ENCODE assay signal across 8 cellular contexts in the genomic region with DNA sequence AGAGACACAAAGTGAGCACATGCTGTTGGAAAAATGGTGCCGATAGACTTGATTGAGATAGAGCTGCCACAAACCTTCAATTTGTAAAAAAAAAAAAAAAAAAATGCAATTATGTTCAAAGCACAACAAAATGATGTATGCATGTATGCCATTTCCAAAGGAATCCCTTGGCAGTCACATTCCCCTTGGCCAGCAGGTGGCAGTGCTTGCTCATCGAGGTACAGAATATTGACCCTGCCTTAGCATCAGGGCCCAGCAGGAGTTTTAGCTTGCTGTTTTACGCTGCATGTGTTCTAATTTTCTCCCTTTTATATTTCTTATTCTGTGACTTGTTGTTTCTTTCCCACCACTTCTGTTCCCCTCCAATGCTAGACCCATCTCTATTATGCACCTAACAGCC. TPM values are rescaled to one million over a fixed set of nuclear protein-coding genes. Genes with fewer than 3 reads are reported as not detected.
DNase-seq lines count a peak whose midpoint lies in the region; ATAC-seq and TF ChIP-seq lines count a peak whose summit lies in the region.

No MANE protein-coding gene starts in this region.

- DNase-seq in A172 (ENCODE audit: low spot score) (peak; percentile 41), NCI-H2227 treated with DMSO at 0.1 percent for 48 hours (lab: John Stamatoyannopoulos, UW) (peak; percentile 68), chondrocyte (ENCODE audit: low spot score) (no peak), left lobe of liver (ENCODE audit: low spot score) (peak; percentile 67)
- peak; percentile 56 for DNase-seq in activated CD4-positive, alpha-beta T cell treated with anti-CD3 and anti-CD28 coated beads for 1 hour
- peak; percentile 24 to 60 (median 56) for DNase-seq in stimulated activated CD4-positive, alpha-beta T cell treated with anti-CD3 and anti-CD28 coated beads, TNF-alpha, amount 100 ng/mL, for 1 hour (ENCODE audit: low read depth in 3 of 3, low spot score in 1 of 3)

- H3K9me3 Mint-ChIP-seq in chondrocyte (ENCODE audit: low read depth): peaks cover 4% of the 10 kb centered on the region

- H3K4me1 Mint-ChIP-seq in chondrocyte (ENCODE audit: low read depth): no peaks in the 10 kb centered on the region

- H3K27me3 Mint-ChIP-seq in chondrocyte (ENCODE audit: low read depth): peaks cover 15% of the 10 kb centered on the region

- H3K27ac Mint-ChIP-seq in chondrocyte (ENCODE audit: unreplicated experiment): no peak overlapping the region

- no peaks in the 10 kb centered on the region for H3K36me3 Mint-ChIP-seq in chondrocyte (ENCODE audit: low read depth)

- H3K4me3 Mint-ChIP-seq in chondrocyte (ENCODE audit: unreplicated experiment): no peak overlapping the region

- peak; percentile 62 for ATAC-seq in GM18517 (IDR thresholded peaks at IDR 0.05; ENCODE audit: unreplicated experiment)
- ATAC-seq in HG03064 (IDR thresholded peaks at IDR 0.05; ENCODE audit: low read depth, unreplicated experiment): peak; percentile 57
- peak; percentile 96 for ATAC-seq in left lobe of liver

- peak; percentile 87 for TF ChIP-seq CTCF in chondrocyte (IDR thresholded peaks at IDR 0.05)

RNA-seq across cellular contexts. Expression of gene CYBB, which starts 34.5 kb away (rescaled TPM):
- 0.19 TPM in 1 of 2 replicates, not detected in the other for total RNA-seq in A172 (2014; rRNA removed; shearing (Covaris generic))
- total RNA-seq in chondrocyte: not detected in 3 replicates
- total RNA-seq in left lobe of liver: 6.8 TPM

RNA-seq across cellular contexts. Expression of gene XK, which starts 59.8 kb away (rescaled TPM):
- total RNA-seq in A172 (2014; rRNA removed; shearing (Covaris generic)): 2.0 and 2.2 TPM in 2 replicates
- total RNA-seq in chondrocyte: 0.07 TPM in 1 of 3 replicates, not detected in the others
- 1.5 TPM for total RNA-seq in left lobe of liver
